12 cellular contexts compared by ENCODE assay signal in genomic region chr15:65355983-65356353, GRCh38. TPM values are rescaled to one million over a fixed set of nuclear protein-coding genes. Genes with fewer than 3 reads are reported as not detected.
A peak's percentile ranks its signal among the peaks of the same experiment; 100 is the strongest.
DNase-seq lines count a peak whose midpoint lies in the region; ATAC-seq and TF ChIP-seq lines count a peak whose summit lies in the region.
"Had no signal": no experiment of that assay in that cellular context is flagged by ENCODE, and none has a peak within 500 bp of the region (broad histone marks: within the 10 kb centered on the region; RNA-seq: fewer than 3 reads in every experiment).

No MANE protein-coding gene starts in this region.

- H3K9me2 ChIP-seq in hepatocyte (replicated peaks; ENCODE audit: insufficient read depth): no peaks in the 10 kb centered on the region

- H3K9ac ChIP-seq in BLaER1 treated with 17β-estradiol and CSF1 and Interleukin-3, amounts not matched to agents 10 nM and 100 nM: no peak overlapping the region

- peak overlapping the region; percentile 56 for H2AFZ ChIP-seq in hepatocyte

- peak overlapping the region; percentile 22 to 75 (median 25) for H3K4me3 Mint-ChIP-seq in T-cell
- no peak overlapping the region for H3K4me3 Mint-ChIP-seq in activated T-helper 1 cell treated with anti-CD3 and anti-CD28 coated beads, Interleukin-12 subunit alpha, Interleukin-12 subunit beta, Interleukin-2, Interleukin-4 antibody, amounts not matched to agents 30 ng/mL and 10 ng/mL and 1 ng/mL, durations not matched to agents 14 hours and 24 hours and 36 hours

- CTCF ChIA-PET in T-cell (lab: Charles Lee): no interaction called here

- WGBS in hepatocyte (ENCODE audit: low lambda C conversion rate, missing lambda C conversion rate): 24% methylated on average over 11 of the region's 18 CpGs

- H3K4me2 ChIP-seq in BLaER1 treated with 17β-estradiol and CSF1 and Interleukin-3, amounts not matched to agents 10 nM and 100 nM: peak overlapping the region; percentile 31 to 76 (median 57); a peak in 15 of 22 replicates
- H3K4me2 ChIP-seq in hepatocyte: peak overlapping the region; percentile 95

- peaks cover 44 to 56% (median 51%) of the 10 kb centered on the region in 11 experiments for H3K9me3 ChIP-seq in BLaER1 treated with 17β-estradiol and CSF1 and Interleukin-3, amounts not matched to agents 10 nM and 100 nM (replicated peaks in 1 of 11)
- H3K9me3 ChIP-seq in hepatocyte (ENCODE audit: low read depth): no peaks in the 10 kb centered on the region
- H3K9me3 ChIP-seq: body of pancreas had no signal

- no peaks in the 10 kb centered on the region for H3K36me3 Mint-ChIP-seq in T-cell
- H3K36me3 Mint-ChIP-seq in activated T-helper 1 cell treated with anti-CD3 and anti-CD28 coated beads, Interleukin-12 subunit alpha, Interleukin-12 subunit beta, Interleukin-2, Interleukin-4 antibody, amounts not matched to agents 30 ng/mL and 10 ng/mL and 1 ng/mL, durations not matched to agents 14 hours and 24 hours and 36 hours (ENCODE audit: low read depth): peaks cover 4% of the 10 kb centered on the region

- H3K27me3 ChIP-seq in BLaER1 treated with 17β-estradiol and CSF1 and Interleukin-3, amounts not matched to agents 10 nM and 100 nM: peaks cover 50 to 78% (median 58%) of the 10 kb centered on the region in 11 experiments
- H3K27me3 ChIP-seq in hepatocyte: no peaks in the 10 kb centered on the region

- ATAC-seq in T-cell (replicated peaks in 1 of 4) (no peak), HG02938 (IDR thresholded peaks at IDR 0.05; ENCODE audit: unreplicated experiment) (no peak), GM19455 (IDR thresholded peaks at IDR 0.05; ENCODE audit: unreplicated experiment) (no peak)

- DNase-seq in T-cell: no peak
- DNase-seq in hepatocyte (ENCODE audit: low spot score): no peak
- DNase-seq in pons (ENCODE audit: low spot score): peak; percentile 34
- no peak for DNase-seq in activated CD4-positive, CD25-positive, alpha-beta regulatory T cell (lab: John Stamatoyannopoulos, UW)
- no peak for DNase-seq in activated T-helper 1 cell treated with anti-CD3 and anti-CD28 coated beads, Interleukin-12 subunit alpha, Interleukin-12 subunit beta, Interleukin-2, Interleukin-4 antibody, amounts not matched to agents 30 ng/mL and 10 ng/mL and 1 ng/mL, durations not matched to agents 14 hours and 24 hours and 36 hours (ENCODE audit: low spot score)
- DNase-seq: body of pancreas, T-helper 1 cell had no signal

- H3K9me3 Mint-ChIP-seq in T-cell: peaks cover 0 to 7% (median 6%) of the 10 kb centered on the region in 3 donors
- peaks cover 5% of the 10 kb centered on the region for H3K9me3 Mint-ChIP-seq in activated T-helper 1 cell treated with anti-CD3 and anti-CD28 coated beads, Interleukin-12 subunit alpha, Interleukin-12 subunit beta, Interleukin-2, Interleukin-4 antibody, amounts not matched to agents 30 ng/mL and 10 ng/mL and 1 ng/mL, durations not matched to agents 14 hours and 24 hours and 36 hours

- no peak overlapping the region for H3K27ac ChIP-seq in BLaER1 treated with 17β-estradiol and CSF1 and Interleukin-3, amounts not matched to agents 10 nM and 100 nM
- no peak overlapping the region for H3K27ac ChIP-seq in hepatocyte
- H3K27ac ChIP-seq: body of pancreas had no signal

- H4K20me1 ChIP-seq in BLaER1 treated with 17β-estradiol and CSF1 and Interleukin-3, amounts not matched to agents 10 nM and 100 nM: no peaks in the 10 kb centered on the region; a peak in 1 of 22 replicates
- no peaks in the 10 kb centered on the region for H4K20me1 ChIP-seq in hepatocyte (ENCODE audit: insufficient read depth, poor library complexity, severe bottlenecking)

- intact Hi-C loops in activated T-helper 1 cell treated with anti-CD3 and anti-CD28 coated beads, Interleukin-12 subunit alpha, Interleukin-12 subunit beta, Interleukin-2, Interleukin-4 antibody, amounts not matched to agents 30 ng/mL and 10 ng/mL and 1 ng/mL, durations not matched to agents 14 hours and 24 hours and 36 hours (cut with micrococcal nuclease): no loop called here

- TF ChIP-seq CTCF in hepatocyte (IDR thresholded peaks at IDR 0.05; ENCODE audit: poor library complexity): no peak

- POLR2A ChIA-PET in T-cell (lab: Charles Lee): no interaction called here

- H3K36me3 ChIP-seq in BLaER1 treated with 17β-estradiol and CSF1 and Interleukin-3, amounts not matched to agents 10 nM and 100 nM: peaks cover 0 to 11% (median 0%) of the 10 kb centered on the region in 11 experiments; a peak in 3 of 22 replicates
- H3K36me3 ChIP-seq in hepatocyte (replicated peaks; ENCODE audit: insufficient read depth, low read depth): no peaks in the 10 kb centered on the region

- H3K27me3 Mint-ChIP-seq in T-cell: peaks cover 39 to 47% of the 10 kb centered on the region in 2 donors
- H3K27me3 Mint-ChIP-seq in activated T-helper 1 cell treated with anti-CD3 and anti-CD28 coated beads, Interleukin-12 subunit alpha, Interleukin-12 subunit beta, Interleukin-2, Interleukin-4 antibody, amounts not matched to agents 30 ng/mL and 10 ng/mL and 1 ng/mL, durations not matched to agents 14 hours and 24 hours and 36 hours (ENCODE audit: insufficient read depth): peaks cover 60% of the 10 kb centered on the region

- peaks cover 0 to 4% (median 0%) of the 10 kb centered on the region in 10 experiments; a peak in 3 of 20 replicates for H3K4me1 ChIP-seq in BLaER1 treated with 17β-estradiol and CSF1 and Interleukin-3, amounts not matched to agents 10 nM and 100 nM
- peaks cover 12% of the 10 kb centered on the region for H3K4me1 ChIP-seq in hepatocyte (ENCODE audit: insufficient read depth)

- H3K4me3 ChIP-seq in BLaER1 treated with 17β-estradiol and CSF1 and Interleukin-3, amounts not matched to agents 10 nM and 100 nM: peak overlapping the region in 9 of 10 experiments; percentile 24 to 60 (median 43); a peak in 15 of 20 replicates
- H3K4me3 ChIP-seq in hepatocyte: peak overlapping the region; percentile 50
- H3K4me3 ChIP-seq: body of pancreas had no signal

- H3K79me2 ChIP-seq in hepatocyte: no peaks in the 10 kb centered on the region

- peaks cover 6 to 8% (median 7%) of the 10 kb centered on the region in 3 donors for H3K4me1 Mint-ChIP-seq in T-cell
- H3K4me1 Mint-ChIP-seq in activated T-helper 1 cell treated with anti-CD3 and anti-CD28 coated beads, Interleukin-12 subunit alpha, Interleukin-12 subunit beta, Interleukin-2, Interleukin-4 antibody, amounts not matched to agents 30 ng/mL and 10 ng/mL and 1 ng/mL, durations not matched to agents 14 hours and 24 hours and 36 hours (ENCODE audit: low read depth): no peaks in the 10 kb centered on the region

- H3K27ac Mint-ChIP-seq in T-cell: peak overlapping the region in 1 of 2 donors; percentile 48
- H3K27ac Mint-ChIP-seq in activated T-helper 1 cell treated with anti-CD3 and anti-CD28 coated beads, Interleukin-12 subunit alpha, Interleukin-12 subunit beta, Interleukin-2, Interleukin-4 antibody, amounts not matched to agents 30 ng/mL and 10 ng/mL and 1 ng/mL, durations not matched to agents 14 hours and 24 hours and 36 hours: no peak overlapping the region

RNA-seq across cellular contexts. Expression of gene IGDCC3, which starts 21.8 kb away (rescaled TPM):
- total RNA-seq in T-cell: under 1 TPM in 1 of 5 donors, not detected in 4; 0.06 TPM
- total RNA-seq in hepatocyte: 8.1 and 15.1 TPM in 2 replicates
- polyA plus RNA-seq in hepatocyte: 14.8 and 33.0 TPM in 2 replicates
- not detected in 2 replicates for total RNA-seq in activated T-helper 1 cell treated with anti-CD3 and anti-CD28 coated beads, Interleukin-12 subunit alpha, Interleukin-12 subunit beta, Interleukin-2, Interleukin-4 antibody, amounts not matched to agents 30 ng/mL and 10 ng/mL and 1 ng/mL, durations not matched to agents 14 hours and 24 hours and 36 hours
- total RNA-seq: body of pancreas, LHCN-M2, pulmonary artery endothelial cell had no signal

RNA-seq across cellular contexts. Expression of gene RNU5B-1, which starts 51.5 kb away (rescaled TPM):
- total RNA-seq in T-cell (10 to 100 TPM in 3 of 5 donors, not detected in 2; 27.0 to 34.4 (median 32.6) TPM), hepatocyte (not detected in 2 replicates)
- polyA plus RNA-seq in hepatocyte: not detected in 2 replicates
- total RNA-seq in activated T-helper 1 cell treated with anti-CD3 and anti-CD28 coated beads, Interleukin-12 subunit alpha, Interleukin-12 subunit beta, Interleukin-2, Interleukin-4 antibody, amounts not matched to agents 30 ng/mL and 10 ng/mL and 1 ng/mL, durations not matched to agents 14 hours and 24 hours and 36 hours: not detected in 2 replicates
- total RNA-seq: body of pancreas, LHCN-M2, pulmonary artery endothelial cell had no signal
